27 cellular contexts compared by ENCODE assay signal in the genomic region with DNA sequence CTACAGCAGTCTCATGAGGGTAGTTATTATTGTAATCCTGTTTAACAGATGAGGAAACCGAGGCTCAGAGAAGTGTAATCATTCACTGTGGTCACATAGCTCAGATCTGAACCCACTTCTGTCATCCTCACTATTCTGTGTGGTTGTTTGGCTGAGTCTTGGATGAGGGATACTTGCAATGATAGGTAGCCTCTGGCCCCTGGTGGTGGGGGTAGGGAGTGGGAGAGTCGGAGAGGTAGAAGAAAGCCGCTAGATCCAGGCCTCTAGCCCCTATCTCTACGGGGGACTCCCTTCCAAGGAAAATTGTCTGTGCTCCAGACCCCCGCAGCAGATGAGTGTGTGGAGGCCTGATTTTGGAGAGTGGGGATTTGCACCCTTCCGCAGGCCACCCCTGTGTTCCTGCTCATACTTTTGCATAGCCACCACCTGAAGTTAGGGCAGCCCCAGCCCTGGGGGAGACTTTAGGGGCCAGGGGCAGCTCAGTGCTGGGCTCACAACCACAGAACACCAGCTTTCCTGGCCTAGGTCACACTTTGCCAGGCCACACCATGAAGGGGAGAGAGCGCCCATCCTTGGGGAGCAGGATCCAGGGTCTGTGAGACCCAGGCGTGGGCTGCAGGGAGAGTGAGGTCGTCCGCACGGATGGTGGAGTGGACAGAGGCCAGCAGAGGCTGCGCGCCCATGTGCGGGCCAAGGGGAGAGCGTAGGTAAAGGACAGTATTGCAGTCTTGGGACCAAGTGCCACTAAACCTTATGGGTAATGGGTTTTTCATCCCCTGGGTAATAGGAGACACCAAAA.
A peak's percentile ranks its signal among the peaks of the same experiment; 100 is the strongest.
DNase-seq lines count a peak whose midpoint lies in the region; ATAC-seq, FAIRE-seq and TF ChIP-seq lines count a peak whose summit lies in the region.
"Had no signal": no experiment of that assay in that cellular context is flagged by ENCODE, and none has a peak within 500 bp of the region (broad histone marks: within the 10 kb centered on the region; RNA-seq: fewer than 3 reads in every experiment).

No MANE protein-coding gene starts in this region.

- no peak for TF ChIP-seq POLR2A in H1 (IDR thresholded peaks at IDR 0.05; ENCODE audit: control extremely low read depth in 1 of 2, low read depth in 2 of 2, low read length in 2 of 2)

- H3K9ac ChIP-seq in H1 (replicated peaks in 1 of 4; ENCODE audit: extremely low read depth in 1 of 4, low read depth in 3 of 4, low read length in 3 of 4), result no peak overlapping the region

- DNase-seq in BJ (ENCODE audit: low read depth) (no peak), H7 (peak; percentile 89), H1 (ENCODE audit: low read depth in 1 of 2, low spot score in 2 of 2) (no peak), HT-29 (ENCODE audit: low spot score) (no peak), frontal cortex (ENCODE audit: low spot score in 2 of 2) (no peak)
- DNase-seq in activated CD8-positive, alpha-beta memory T cell treated with anti-CD3 and anti-CD28 coated beads, Interleukin-2, amount 10 ng/mL, durations not matched to agents 7 days and 5 days, result no peak
- DNase-seq in activated CD8-positive, alpha-beta memory T cell treated with anti-CD3 and anti-CD28 coated beads, Interleukin-2, amount 50 U/mL, for 48 hours, result no peak
- DNase-seq: activated CD4-positive, alpha-beta T cell treated with anti-CD3 and anti-CD28 coated beads, Interleukin-2, amount 50 U/mL, for 4 hours; activated CD8-positive, alpha-beta memory T cell treated with anti-CD3 and anti-CD28 coated beads, Interleukin-2, amount 50 U/mL, for 4 hours; anterior cingulate cortex; caudate nucleus; CD4-positive, alpha-beta memory T cell; DMS153; Kasumi-1; NCI-H187 treated with DMSO at 0.1 percent for 48 hours; NCI-H524 treated with DMSO at 0.1 percent for 48 hours; stimulated activated CD8-positive, alpha-beta memory T cell treated with anti-CD3 and anti-CD28 coated beads, Interleukin-4, amount 100 ng/mL, for 48 hours; stomach had no signal

- peaks cover 33% of the 10 kb centered on the region for H3K27me3 Mint-ChIP-seq in nephron (ENCODE audit: low read depth)
- no peaks in the 10 kb centered on the region for H3K27me3 Mint-ChIP-seq in activated CD8-positive, alpha-beta memory T cell treated with anti-CD3 and anti-CD28 coated beads, Interleukin-2, amount 10 ng/mL, durations not matched to agents 7 days and 5 days

- H3K23me2 ChIP-seq in H1 (ENCODE audit: low read depth, low read length), result no peaks in the 10 kb centered on the region; the same call in 1 of the 2 replicates

- no peak overlapping the region for H3K27ac ChIP-seq in H1 (ENCODE audit: low read depth, low read length)
- H3K27ac ChIP-seq: epithelial cell of prostate, left lung, stomach had no signal

- H3K36me3 Mint-ChIP-seq in nephron (ENCODE audit: low read depth), result no peaks in the 10 kb centered on the region
- no peaks in the 10 kb centered on the region for H3K36me3 Mint-ChIP-seq in activated CD8-positive, alpha-beta memory T cell treated with anti-CD3 and anti-CD28 coated beads, Interleukin-2, amount 10 ng/mL, durations not matched to agents 7 days and 5 days
- H3K36me3 Mint-ChIP-seq: activated naive CD4-positive, alpha-beta T cell treated with anti-CD3 and anti-CD28 coated beads, Interleukin-2, amount 50 U/mL, for 72 hours; CD4-positive, alpha-beta memory T cell had no signal

- H3K4me3 ChIP-seq in BJ (ENCODE audit: low read depth, low read length) (no peak overlapping the region), H7 (ENCODE audit: insufficient read depth, low read depth, low read length) (no peak overlapping the region), H1 (ENCODE audit: extremely low read depth in 1 of 4, insufficient read depth in 2 of 4, low read depth in 3 of 4, low read length in 4 of 4) (no peak overlapping the region)
- H3K4me3 ChIP-seq: left lung, psoas muscle, stomach, tibial nerve had no signal

- no peak overlapping the region for H3K4me3 Mint-ChIP-seq in nephron
- H3K4me3 Mint-ChIP-seq in activated CD8-positive, alpha-beta memory T cell treated with anti-CD3 and anti-CD28 coated beads, Interleukin-2, amount 10 ng/mL, durations not matched to agents 7 days and 5 days, result no peak overlapping the region
- H3K4me3 Mint-ChIP-seq: activated T-helper 17 cell treated with anti-CD3 and anti-CD28 coated beads, Interleukin-2, amount 50 U/mL, for 72 hours; CD4-positive, alpha-beta memory T cell had no signal

- no peak overlapping the region for H2BK15ac ChIP-seq in H1 (ENCODE audit: low read length)

- CTCF ChIA-PET in BJ (lab: Yijun Ruan, JAX) (interaction anchor here (0.9 to 1.9 kb wide), 2 partner anchors 21 to 188 kb away, joined by 3 to 5 read pairs; no protein-coding TSS in a partner anchor), H1 (lab: Charles Lee; ENCODE audit: partially characterized antibody) (interaction anchor here (0.6 to 6.9 kb wide), 51 partner anchors 9 to 494 kb away, joined by 3 to 88 read pairs (median 4); no protein-coding TSS in a partner anchor)
- CTCF ChIA-PET in activated CD8-positive, alpha-beta memory T cell treated with anti-CD3 and anti-CD28 coated beads, Interleukin-2, amount 10 ng/mL, durations not matched to agents 7 days and 5 days (lab: Charles Lee), result no interaction called here

- no peak overlapping the region for H2BK12ac ChIP-seq in H1 (ENCODE audit: low read depth, low read length)

- TF ChIP-seq RAD21 in H1 (IDR thresholded peaks at IDR 0.05 in 1 of 2, conservative IDR thresholded peaks at IDR 0.05 in 1 of 2; ENCODE audit: low read depth in 2 of 2, low read length in 2 of 2), result peak; percentile 70 to 79

- H3K18ac ChIP-seq in H1 (ENCODE audit: extremely low read depth, low read length), result no peak overlapping the region

- no peak overlapping the region for H2BK20ac ChIP-seq in H1 (ENCODE audit: low read length)

- H3K36me3 ChIP-seq in BJ (ENCODE audit: control insufficient read depth, insufficient read depth, low read length) (no peaks in the 10 kb centered on the region), H7 (replicated peaks; ENCODE audit: control insufficient read depth, insufficient read depth, low read length) (no peaks in the 10 kb centered on the region), H1 (ENCODE audit: control insufficient read depth in 2 of 4, insufficient read depth in 4 of 4, low read length in 3 of 4) (no peaks in the 10 kb centered on the region)
- H3K36me3 ChIP-seq: left lung, stomach, tibial nerve had no signal

- H3K23ac ChIP-seq in H1 (ENCODE audit: insufficient read length), result no peak overlapping the region

- H2AFZ ChIP-seq in H1 (ENCODE audit: low read length), result no peak overlapping the region

- H3K27me3 ChIP-seq in BJ (ENCODE audit: control insufficient read depth, insufficient read depth, low read length) (no peaks in the 10 kb centered on the region), H7 (ENCODE audit: control insufficient read depth, insufficient read depth, low read length) (no peaks in the 10 kb centered on the region), H1 (replicated peaks in 1 of 4; ENCODE audit: control insufficient read depth in 3 of 4, extremely low read depth in 1 of 4, insufficient read depth in 3 of 4, low read length in 3 of 4) (no peaks in the 10 kb centered on the region)
- H3K27me3 ChIP-seq: tibial nerve had no signal

- no peak overlapping the region for H2BK5ac ChIP-seq in H1 (ENCODE audit: low read depth, low read length)

- no peak overlapping the region for H3K56ac ChIP-seq in H1 (replicated peaks; ENCODE audit: insufficient read length, low read depth, low read length)

- H3K4ac ChIP-seq in H1 (replicated peaks; ENCODE audit: insufficient read length, low read depth, low read length), result no peak overlapping the region

- peak; percentile 13 for FAIRE-seq in H1 (lab: Jason Lieb, UNC)
- FAIRE-seq in frontal cortex (lab: Jason Lieb, UNC), result no peak
- FAIRE-seq: GM19239, RCC 7860 had no signal

- WGBS in H1 (ENCODE audit: extremely low coverage in 1 of 2, insufficient coverage in 1 of 2, insufficient read length in 1 of 2, insufficient replicate concordance in 2 of 2, low coverage in 1 of 2, low lambda C conversion rate in 2 of 2, missing lambda C conversion rate in 1 of 2), 2 experiments, result 89% methylated on average over 15 of the region's 15 CpGs; no CpG with 5 or more reads in 1 of the 2 experiments

- H4K8ac ChIP-seq in H1 (ENCODE audit: extremely low read depth, insufficient read depth, low read length), result no peak overlapping the region

- H3K27ac Mint-ChIP-seq in nephron, result peak overlapping the region; percentile 65 to 89 (median 76)
- no peak overlapping the region for H3K27ac Mint-ChIP-seq in activated CD8-positive, alpha-beta memory T cell treated with anti-CD3 and anti-CD28 coated beads, Interleukin-2, amount 10 ng/mL, durations not matched to agents 7 days and 5 days
- H3K27ac Mint-ChIP-seq: activated T-helper 17 cell treated with anti-CD3 and anti-CD28 coated beads, Interleukin-2, amount 50 U/mL, for 72 hours; CD4-positive, alpha-beta memory T cell had no signal

- no peak overlapping the region for H3K4me2 ChIP-seq in H1 (ENCODE audit: insufficient read depth in 1 of 2, low read depth in 2 of 2, low read length in 2 of 2)

- peaks cover 86% of the 10 kb centered on the region for H3K4me1 Mint-ChIP-seq in nephron
- no peaks in the 10 kb centered on the region for H3K4me1 Mint-ChIP-seq in activated CD8-positive, alpha-beta memory T cell treated with anti-CD3 and anti-CD28 coated beads, Interleukin-2, amount 10 ng/mL, durations not matched to agents 7 days and 5 days
- H3K4me1 Mint-ChIP-seq: activated T-helper 17 cell treated with anti-CD3 and anti-CD28 coated beads, Interleukin-2, amount 50 U/mL, for 72 hours; CD4-positive, alpha-beta memory T cell had no signal

- H3K9me3 ChIP-seq in H1 (ENCODE audit: insufficient read depth in 2 of 2, low read depth in 1 of 2, low read length in 1 of 2), result no peaks in the 10 kb centered on the region
- H3K9me3 ChIP-seq: left lung, psoas muscle, stomach, tibial nerve had no signal

- no peak overlapping the region for H2AK5ac ChIP-seq in H1 (ENCODE audit: low read depth, low read length)

- H3K9me3 Mint-ChIP-seq in nephron, result no peaks in the 10 kb centered on the region
- H3K9me3 Mint-ChIP-seq in activated CD8-positive, alpha-beta memory T cell treated with anti-CD3 and anti-CD28 coated beads, Interleukin-2, amount 10 ng/mL, durations not matched to agents 7 days and 5 days (ENCODE audit: low read depth), result no peaks in the 10 kb centered on the region
- H3K9me3 Mint-ChIP-seq: activated naive CD4-positive, alpha-beta T cell treated with anti-CD3 and anti-CD28 coated beads, Interleukin-2, amount 50 U/mL, for 72 hours; activated T-helper 17 cell treated with anti-CD3 and anti-CD28 coated beads, Interleukin-2, amount 50 U/mL, for 72 hours had no signal

- ATAC-seq in activated CD8-positive, alpha-beta memory T cell treated with anti-CD3 and anti-CD28 coated beads, Interleukin-2, amount 10 ng/mL, durations not matched to agents 7 days and 5 days, result no peak
- ATAC-seq: activated naive CD4-positive, alpha-beta T cell treated with anti-CD3 and anti-CD28 coated beads, Interleukin-2, amount 50 U/mL, for 72 hours; activated T-helper 17 cell treated with anti-CD3 and anti-CD28 coated beads, Interleukin-2, amount 50 U/mL, for 72 hours; left lung; psoas muscle had no signal

- no peak overlapping the region for H4K5ac ChIP-seq in H1 (ENCODE audit: insufficient read length, low read depth, low read length)

- H2BK120ac ChIP-seq in H1 (replicated peaks; ENCODE audit: low read depth, low read length), result no peak overlapping the region

- H3K4me1 ChIP-seq in H1 (replicated peaks in 1 of 4; ENCODE audit: control insufficient read depth in 3 of 4, insufficient read depth in 4 of 4, low read length in 3 of 4), result peaks cover 0 to 23% (median 14%) of the 10 kb centered on the region in 4 experiments; a peak in 6 of 7 replicates
- H3K4me1 ChIP-seq: left lung had no signal

- POLR2A ChIA-PET in BJ (lab: Charles Lee), result no interaction called here
- POLR2A ChIA-PET in H1 (lab: Charles Lee; ENCODE audit: partially characterized antibody), result interaction anchor here (1.2 to 1.5 kb wide), 2 partner anchors 13 to 146 kb away, joined by 3 to 5 read pairs; no protein-coding TSS in a partner anchor

- H3K79me1 ChIP-seq in H1 (ENCODE audit: low read depth, low read length), result peaks cover 13% of the 10 kb centered on the region; the same call in 1 of the 2 replicates

- H3K14ac ChIP-seq in H1 (ENCODE audit: insufficient read length), result no peak overlapping the region

- peaks cover 0 to 60% of the 10 kb centered on the region in 2 experiments; a peak in 2 of 4 replicates for H3K79me2 ChIP-seq in H1 (ENCODE audit: control insufficient read depth in 1 of 2, insufficient read depth in 2 of 2, low read length in 2 of 2)

- TF ChIP-seq CTCF in BJ (IDR thresholded peaks at IDR 0.05; ENCODE audit: insufficient read depth, low read depth, low read length) (peak; percentile 6; the same call in 1 of the 2 replicates), H1 (IDR thresholded peaks at IDR 0.05; ENCODE audit: control extremely low read depth in 1 of 3, insufficient read depth in 1 of 3, low read depth in 1 of 3, low read length in 3 of 3) (peak; percentile 53 to 63 (median 62)), nephron (IDR thresholded peaks at IDR 0.05; ENCODE audit: unreplicated experiment in 3 of 3) (no peak)

- TF ChIP-seq EP300 in H1 (IDR thresholded peaks at IDR 0.05; ENCODE audit: borderline replicate concordance in 1 of 2, low read depth in 2 of 2, low read length in 2 of 2), result no peak

- peaks cover 16 to 22% of the 10 kb centered on the region in 2 experiments for H4K20me1 ChIP-seq in H1 (replicated peaks in 1 of 2; ENCODE audit: control insufficient read depth in 1 of 2, insufficient read depth in 2 of 2, low read length in 2 of 2)

- H4K91ac ChIP-seq in H1 (replicated peaks; ENCODE audit: insufficient read length, low read length), result no peak overlapping the region

Comparison
In these comparisons a context has a peak if more than half of its experiments do, and no peak if none do; other contexts are left out.
1. CTCF ChIP-seq: peak in BJ (single experiment) and H1 (3 of 3); none in nephron (0 of 3).